ENCODE assay signal across 1 cellular context in genomic region chr16:53434436-53435065, GRCh38.
TF ChIP-seq lines count a peak whose summit lies in the region.

TSS of gene RBL2 (plus strand) at chr16:53434471. CDS start at chr16:53434557, 86 bp downstream.

TF ChIP-seq in GM12878, 131 proteins besides CTCF, POLR2A, EP300 and RAD21 (continued from another document):
- TF ChIP-seq NRF1 (conservative IDR thresholded peaks at IDR 0.05; ENCODE audit: low read depth, low read length) (peak; percentile 69), TCF3 (IDR thresholded peaks at IDR 0.05; ENCODE audit: borderline replicate concordance, insufficient read depth, low read depth, low read length) (0 out of 2 replicates have a peak, but pooled peaks have one; percentile 28), POLR2AphosphoS2 (IDR thresholded peaks at IDR 0.05; ENCODE audit: low read depth, low read length) (no peak), SIX5 (IDR thresholded peaks at IDR 0.05; ENCODE audit: low read depth, low read length, severe bottlenecking) (no peak), TARDBP (IDR thresholded peaks at IDR 0.05; ENCODE audit: borderline replicate concordance) (no peak), POLR2AphosphoS5 (IDR thresholded peaks at IDR 0.05; ENCODE audit: low read length) (no peak), DPF2 (IDR thresholded peaks at IDR 0.05) (peak; percentile 69), MYC (IDR thresholded peaks at IDR 0.05; ENCODE audit: insufficient read depth, insufficient read length, insufficient replicate concordance, low read length, severe bottlenecking) (peak; percentile 7), SMARCA5 (IDR thresholded peaks at IDR 0.05) (peak; percentile 63; the same call in 1 of the 2 replicates), STAT1 (conservative IDR thresholded peaks at IDR 0.05) (peak; percentile 86; the same call in 1 of the 2 replicates), SRF (IDR thresholded peaks at IDR 0.05; ENCODE audit: low read depth in 2 of 2, low read length in 2 of 2) (0 out of 4 replicates have a peak, but pooled peaks of 1 of the 2 experiments have one; percentile 24), MXI1 (IDR thresholded peaks at IDR 0.05; ENCODE audit: low read depth, low read length) (peak; percentile 36; the same call in 1 of the 2 replicates), BACH1 (IDR thresholded peaks at IDR 0.05; ENCODE audit: borderline replicate concordance) (peak; percentile 57; the same call in 1 of the 2 replicates), ZNF207 (IDR thresholded peaks at IDR 0.05; ENCODE audit: borderline replicate concordance) (no peak; the same call in none of the 2 replicates), FOXM1 (IDR thresholded peaks at IDR 0.05; ENCODE audit: low read depth, low read length) (no peak), PKNOX1 (IDR thresholded peaks at IDR 0.05) (no peak), ZBTB11 (CRISPR knock-in tag; IDR thresholded peaks at IDR 0.05) (no peak), ZBTB40 (IDR thresholded peaks at IDR 0.05; ENCODE audit: borderline replicate concordance) (no peak), LARP7 (IDR thresholded peaks at IDR 0.05) (peak; percentile 97)
